27 cellular contexts compared by ENCODE assay signal in genomic region chr5:74166064-74166463, GRCh38.
A peak's percentile ranks its signal among the peaks of the same experiment; 100 is the strongest.
DNase-seq lines count a peak whose midpoint lies in the region; ATAC-seq, FAIRE-seq and TF ChIP-seq lines count a peak whose summit lies in the region.
"Had no signal": no experiment of that assay in that cellular context is flagged by ENCODE, and none has a peak within 500 bp of the region (broad histone marks: within the 10 kb centered on the region; RNA-seq: fewer than 3 reads in every experiment).

No MANE protein-coding gene starts in this region.

- TF ChIP-seq CTCF in AG10803 (conservative IDR thresholded peaks at IDR 0.05; ENCODE audit: low read length): no peak
- TF ChIP-seq CTCF in bronchial epithelial cell (IDR thresholded peaks at IDR 0.05; ENCODE audit: insufficient read depth, low read length, severe bottlenecking): no peak
- TF ChIP-seq CTCF in psoas muscle (IDR thresholded peaks at IDR 0.05): no peak

- no peak for ATAC-seq in psoas muscle
- ATAC-seq in HG02623 (IDR thresholded peaks at IDR 0.05; ENCODE audit: unreplicated experiment): no peak
- ATAC-seq: sciatic nerve, upper lobe of right lung had no signal

- H3K27me3 ChIP-seq in bronchial epithelial cell (ENCODE audit: control insufficient read depth, insufficient read depth, low read length): no peaks in the 10 kb centered on the region
- no peaks in the 10 kb centered on the region for H3K27me3 ChIP-seq in psoas muscle (ENCODE audit: insufficient read depth in 3 of 3, low read length in 2 of 3)
- H3K27me3 ChIP-seq: BE2C, upper lobe of right lung had no signal

- H3K36me3 ChIP-seq in bronchial epithelial cell (ENCODE audit: control insufficient read depth, insufficient read depth, low read length) (no peaks in the 10 kb centered on the region), psoas muscle (ENCODE audit: insufficient read depth in 1 of 2, low read depth in 1 of 2) (no peaks in the 10 kb centered on the region)
- H3K36me3 ChIP-seq: BE2C, HAP-1, upper lobe of right lung, WERI-Rb-1 had no signal

- FAIRE-seq in bronchial epithelial cell (lab: Jason Lieb, UNC): no peak
- FAIRE-seq: A204.1 had no signal

- 65 to 75% (median 74%) methylated on average over 2 of the region's 2 CpGs for WGBS in psoas muscle, 3 donors

- intact Hi-C loops in psoas muscle (cut with DNase I): no loop called here

- H3K4me3 ChIP-seq in AG10803 (ENCODE audit: low read length) (no peak overlapping the region), bronchial epithelial cell (ENCODE audit: low read depth, low read length) (no peak overlapping the region), psoas muscle (no peak overlapping the region)
- H3K4me3 ChIP-seq: HAP-1, upper lobe of right lung had no signal

- H3K27ac ChIP-seq in psoas muscle: no peak overlapping the region
- H3K27ac ChIP-seq: parathyroid adenoma, upper lobe of right lung had no signal

- H3K9me3 ChIP-seq in psoas muscle: no peaks in the 10 kb centered on the region
- H3K9me3 ChIP-seq: BE2C, HAP-1, upper lobe of right lung had no signal

- DNase-seq in AG10803 (ENCODE audit: low read depth): peak; percentile 27
- peak; percentile 41 for DNase-seq in NCI-H226
- peak; percentile 11 for DNase-seq in bronchial epithelial cell (ENCODE audit: low read depth)
- peak; percentile 69 for DNase-seq in iris pigment epithelial cell (ENCODE audit: low read depth)
- DNase-seq in psoas muscle: no peak
- no peak for DNase-seq in DMS79 (lab: John Stamatoyannopoulos, UW)
- DNase-seq in AG08396 (ENCODE audit: low spot score): no peak
- DNase-seq: activated CD4-positive, alpha-beta T cell treated with anti-CD3 and anti-CD28 coated beads, Interleukin-2, amount 10 ng/mL, durations not matched to agents 24 days and 14 days; activated naive CD4-positive, alpha-beta T cell treated with anti-CD3 and anti-CD28 coated beads for 36 hours; activated T-cell treated with anti-CD3 and anti-CD28 coated beads, Interleukin-2, amount 50 U/mL, for 48 hours; anterior cingulate cortex; BE2C; COR-L47; DND-41; islet precursor cell; NCI-H1105 treated with DMSO at 0.1 percent for 48 hours; NCI-H2029; NCI-H345; NCI-H748 treated with DMSO at 0.1 percent for 48 hours; T-helper 2 cell; upper lobe of right lung; WERI-Rb-1 had no signal

- H3K4me1 ChIP-seq in psoas muscle: peaks cover 23% of the 10 kb centered on the region
- H3K4me1 ChIP-seq: HAP-1, parathyroid adenoma, upper lobe of right lung had no signal

Comparison
In these comparisons a context has a peak if more than half of its experiments do, and no peak if none do; other contexts are left out.
1. DNase-seq: peak in AG10803 (single experiment), NCI-H226 (single experiment), bronchial epithelial cell (single experiment) and iris pigment epithelial cell (single experiment); none in psoas muscle (0 of 2), DMS79 (single experiment) and AG08396 (single experiment).